Comparison of ENCODE assay signal across 26 cellular contexts in genomic region chr2:118943286-118943685, GRCh38. TPM values are rescaled to one million over a fixed set of nuclear protein-coding genes. Genes with fewer than 3 reads are reported as not detected.
"Had no signal": no experiment of that assay in that cellular context is flagged by ENCODE, and none has a peak within 500 bp of the region (broad histone marks: within the 10 kb centered on the region; RNA-seq: fewer than 3 reads in every experiment).

No MANE protein-coding gene starts in this region.

- H3K9me3 ChIP-seq: ascending aorta, breast epithelium had no signal

- H3K4me1 ChIP-seq: ascending aorta, breast epithelium had no signal

- DNase-seq: activated CD4-positive, alpha-beta memory T cell treated with anti-CD3 and anti-CD28 coated beads, Interleukin-2, amount 10 ng/mL, durations not matched to agents 7 days and 5 days; activated CD4-positive, alpha-beta T cell treated with anti-CD3 and anti-CD28 coated beads for 36 hours; activated CD4-positive, alpha-beta T cell treated with anti-CD3 and anti-CD28 coated beads, Interleukin-2, amount 10 ng/mL, durations not matched to agents 7 days and 5 days; activated CD4-positive, alpha-beta T cell treated with anti-CD3 and anti-CD28 coated beads, Interleukin-2, amount 50 U/mL, for 4 hours; activated CD4-positive, CD25-positive, alpha-beta regulatory T cell; activated CD4-positive, CD25-positive, alpha-beta regulatory T cell treated with anti-CD3 and anti-CD28 coated beads, Interleukin-2, amount 50 U/mL, for 72 hours; activated CD8-positive, alpha-beta memory T cell treated with anti-CD3 and anti-CD28 coated beads, Interleukin-2, amount 50 U/mL, for 48 hours; activated gamma-delta T cell; activated naive CD4-positive, alpha-beta T cell; activated naive CD4-positive, alpha-beta T cell treated with anti-CD3 and anti-CD28 coated beads, Interleukin-2, amount 10 ng/mL, durations not matched to agents 7 days and 5 days; activated naive CD8-positive, alpha-beta T cell treated with anti-CD3 and anti-CD28 coated beads, Interleukin-2, amount 10 ng/mL, durations not matched to agents 7 days and 5 days; activated T-cell treated with anti-CD3 and anti-CD28 coated beads for 4 hours; activated T-cell treated with anti-CD3 and anti-CD28 coated beads, Interleukin-2, amount 50 U/mL, for 24 hours; activated T-cell treated with anti-CD3 and anti-CD28 coated beads, Interleukin-2, amount 50 U/mL, for 72 hours; dorsolateral prefrontal cortex; effector memory CD4-positive, alpha-beta T cell; endodermal cell; foreskin fibroblast; T-helper 2 cell had no signal

- H3K27me3 ChIP-seq: ascending aorta, breast epithelium had no signal

- ATAC-seq: activated CD4-positive, alpha-beta T cell treated with anti-CD3 and anti-CD28 coated beads for 36 hours; activated naive CD4-positive, alpha-beta T cell treated with anti-CD3 and anti-CD28 coated beads, Interleukin-2, amount 50 U/mL, for 72 hours; activated T-cell treated with anti-CD3 and anti-CD28 coated beads, Interleukin-2, amount 50 U/mL, for 72 hours; esophagus mucosa had no signal

- H3K27ac ChIP-seq: ascending aorta, breast epithelium, coronary artery, dorsolateral prefrontal cortex had no signal

- H3K4me3 ChIP-seq: ascending aorta, breast epithelium, coronary artery, dorsolateral prefrontal cortex had no signal

- H3K36me3 ChIP-seq: ascending aorta, breast epithelium had no signal

RNA-seq across cellular contexts. Expression of gene MARCO, which starts 1.3 kb away (rescaled TPM):
- total RNA-seq: activated CD4-positive, alpha-beta memory T cell treated with anti-CD3 and anti-CD28 coated beads, Interleukin-2, amount 10 ng/mL, durations not matched to agents 7 days and 5 days; activated CD4-positive, alpha-beta T cell treated with anti-CD3 and anti-CD28 coated beads for 36 hours; activated CD4-positive, alpha-beta T cell treated with anti-CD3 and anti-CD28 coated beads, Interleukin-2, amount 10 ng/mL, durations not matched to agents 7 days and 5 days; activated naive CD4-positive, alpha-beta T cell treated with anti-CD3 and anti-CD28 coated beads, Interleukin-2, amount 50 U/mL, for 72 hours; activated T-cell treated with anti-CD3 and anti-CD28 coated beads, Interleukin-2, amount 50 U/mL, for 72 hours; endodermal cell; epithelial cell of proximal tubule; T-helper 1 cell treated with Interleukin-12 subunit alpha and Interleukin-12 subunit beta and Interleukin-4 antibody, amounts not matched to agents 30 ng/mL and 1 ng/mL, for 36 hours had no signal
